Comparison of ENCODE assay signal across 10 cellular contexts in the genomic region with DNA sequence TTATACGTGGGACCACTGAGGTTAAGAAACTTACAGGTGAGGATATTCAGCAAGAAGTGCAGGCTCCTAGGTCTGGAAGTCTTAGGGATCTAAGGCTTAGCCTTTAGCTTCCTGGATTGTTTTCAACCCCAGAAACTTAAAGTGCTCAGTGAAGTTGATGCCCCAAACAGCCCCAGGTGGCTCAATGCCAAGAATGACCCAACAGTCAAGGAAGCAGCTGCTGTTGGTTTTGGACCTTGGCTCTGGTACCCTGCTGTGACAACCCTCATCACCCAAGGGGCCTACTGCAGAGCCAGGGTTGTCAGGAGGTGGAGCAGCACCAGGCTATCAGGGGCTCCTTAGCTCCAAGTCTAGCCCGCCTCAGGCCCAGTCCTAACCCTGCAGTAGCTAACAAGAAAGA. TPM values are rescaled to one million over a fixed set of nuclear protein-coding genes. Genes with fewer than 3 reads are reported as not detected.
DNase-seq lines count a peak whose midpoint lies in the region; ATAC-seq, FAIRE-seq and TF ChIP-seq lines count a peak whose summit lies in the region.
"Had no signal": no experiment of that assay in that cellular context is flagged by ENCODE, and none has a peak within 500 bp of the region (broad histone marks: within the 10 kb centered on the region; RNA-seq: fewer than 3 reads in every experiment).

No MANE protein-coding gene starts in this region.

- no peak for DNase-seq in CD14-positive monocyte (ENCODE audit: low spot score)
- DNase-seq in K562 (ENCODE audit: extremely low read depth in 1 of 4, low spot score in 3 of 4): no peak
- DNase-seq in hypothalamus (lab: John Stamatoyannopoulos, UW): no peak
- no peak for DNase-seq in SIG-M5 (lab: John Stamatoyannopoulos, UW)
- no peak for DNase-seq in T1000 (lab: John Stamatoyannopoulos, UW)
- DNase-seq in endothelial cell (ENCODE audit: low spot score): no peak
- DNase-seq: Calu3, retina had no signal

- H3K4me1 ChIP-seq in K562 (replicated peaks in 1 of 2; ENCODE audit: control insufficient read depth in 2 of 2, insufficient read depth in 2 of 2, low read length in 2 of 2): peaks cover 4 to 21% of the 10 kb centered on the region in 2 experiments; a peak in 3 of 5 replicates

- H3K36me3 Mint-ChIP-seq in CD14-positive monocyte (peaks cover 53 to 70% of the 10 kb centered on the region in 2 donors), endothelial cell (ENCODE audit: low read depth, unreplicated experiment) (no peaks in the 10 kb centered on the region)

- peaks cover 55% of the 10 kb centered on the region for H3K4me1 Mint-ChIP-seq in CD14-positive monocyte
- H3K4me1 Mint-ChIP-seq in endothelial cell (ENCODE audit: unreplicated experiment): peaks cover 6% of the 10 kb centered on the region

- H3K9me3 Mint-ChIP-seq in CD14-positive monocyte (peaks cover 0 to 2% (median 0%) of the 10 kb centered on the region in 7 donors), endothelial cell (ENCODE audit: unreplicated experiment) (no peaks in the 10 kb centered on the region)

- no peaks in the 10 kb centered on the region for H4K20me1 ChIP-seq in K562 (replicated peaks; ENCODE audit: control insufficient read depth, insufficient read depth, low read length)

- H3K4me3 ChIP-seq in K562: no peak overlapping the region

- H3K27ac Mint-ChIP-seq in CD14-positive monocyte (peak overlapping the region; percentile 30 to 87 (median 82)), endothelial cell (ENCODE audit: unreplicated experiment) (no peak overlapping the region)

- POLR2A ChIA-PET in K562 (lab: Yijun Ruan, JAX): interaction anchor here (0.7 kb wide), 1 partner anchor 162 kb away, joined by 4 read pairs; a partner anchor contains a TSS

- no peaks in the 10 kb centered on the region for H3K9me3 ChIP-seq in K562 (replicated peaks; ENCODE audit: control insufficient read depth, insufficient read depth, low read depth, low read length)

- TF ChIP-seq CTCF in CD14-positive monocyte (IDR thresholded peaks at IDR 0.05): no peak
- no peak for TF ChIP-seq CTCF in K562 (IDR thresholded peaks at IDR 0.05 in 2 of 3, conservative IDR thresholded peaks at IDR 0.05 in 1 of 3; ENCODE audit: insufficient read depth in 2 of 3, low read depth in 1 of 3, low read length in 3 of 3)
- TF ChIP-seq CTCF in endothelial cell (IDR thresholded peaks at IDR 0.05; ENCODE audit: unreplicated experiment): no peak

- no peak for TF ChIP-seq EP300 in K562 (IDR thresholded peaks at IDR 0.05; ENCODE audit: low read length)

- peak overlapping the region; percentile 91 for H2AFZ ChIP-seq in K562 (ENCODE audit: low read depth, low read length)

- ATAC-seq in GM19438 (IDR thresholded peaks at IDR 0.05; ENCODE audit: low read depth, unreplicated experiment) (peak; percentile 16), HG03196 (IDR thresholded peaks at IDR 0.05; ENCODE audit: unreplicated experiment) (peak; percentile 5), K562 (no peak)

- WGBS in K562 (ENCODE audit: insufficient coverage, low coverage, missing lambda C conversion rate): 61% methylated on average over 2 of the region's 2 CpGs

- H3K9ac ChIP-seq in K562 (ENCODE audit: insufficient read depth in 1 of 2, low read depth in 2 of 2, low read length in 2 of 2): no peak overlapping the region; a peak in 1 of 4 replicates

- TF ChIP-seq POLR2A in K562 (conservative IDR thresholded peaks at IDR 0.05): no peak

- intact Hi-C loops in CD14-positive monocyte (cut with micrococcal nuclease) (no loop called here), K562 (cut with micrococcal nuclease) (no loop called here)

- H3K36me3 ChIP-seq in K562 (ENCODE audit: control insufficient read depth, insufficient read depth, low read length): no peaks in the 10 kb centered on the region

- no peaks in the 10 kb centered on the region for H3K27me3 ChIP-seq in K562 (ENCODE audit: control insufficient read depth in 2 of 2, insufficient read depth in 2 of 2, low read length in 2 of 2)

- H3K4me3 Mint-ChIP-seq in CD14-positive monocyte (no peak overlapping the region), endothelial cell (ENCODE audit: unreplicated experiment) (no peak overlapping the region)

- H3K4me2 ChIP-seq in K562 (ENCODE audit: insufficient read depth, low read length): no peak overlapping the region

- H3K9me1 ChIP-seq in K562 (ENCODE audit: control insufficient read depth, insufficient read depth, low read length): no peaks in the 10 kb centered on the region

- no peak for FAIRE-seq in K562 (lab: Jason Lieb, UNC)

- BruUV-seq in K562 (replicated peaks; lab: Mats Ljungman, UMichigan): no TSS peak

- in situ Hi-C loops in K562 (cut with MboI): no loop called here

- H3K27ac ChIP-seq in K562 (ENCODE audit: extremely low read depth, low read depth, low read length): no peak overlapping the region

- peaks cover 0 to 7% (median 3%) of the 10 kb centered on the region in 3 donors for H3K27me3 Mint-ChIP-seq in CD14-positive monocyte (ENCODE audit: low read depth in 3 of 3)
- H3K27me3 Mint-ChIP-seq in endothelial cell (ENCODE audit: unreplicated experiment): peaks cover 12% of the 10 kb centered on the region

- H3K79me2 ChIP-seq in K562 (ENCODE audit: control insufficient read depth, insufficient read depth, low read length): no peaks in the 10 kb centered on the region

- CTCF ChIA-PET in K562 (lab: Yijun Ruan, JAX; ENCODE audit: low intra/inter-chr PET ratio): no interaction called here

- TF ChIP-seq RAD21 in K562 (CRISPR knock-in tag; conservative IDR thresholded peaks at IDR 0.05 in 1 of 2, IDR thresholded peaks at IDR 0.05 in 1 of 2): no peak

TF ChIP-seq in K562, 482 proteins besides CTCF, POLR2A, EP300 and RAD21:
- peak; percentile 83 for TF ChIP-seq NFIC (IDR thresholded peaks at IDR 0.05)
- TF ChIP-seq BDP1 (IDR thresholded peaks at IDR 0.05; ENCODE audit: insufficient read depth, insufficient read length): no peak
- TF ChIP-seq U2AF1 (optimal IDR thresholded peaks at IDR 0.05; ENCODE audit: low read depth, low read length): no peak
- TF ChIP-seq ATF7 (IDR thresholded peaks at IDR 0.05): no peak
- no peak for TF ChIP-seq ZNF12 (CRISPR knock-in tag; IDR thresholded peaks at IDR 0.05)

RNA-seq across cellular contexts. Expression of a gene that starts 36.8 kb away (rescaled TPM):
- polyA plus RNA-seq in CD14-positive monocyte (10 to 100 TPM in 1 of 2 donors, 1 to 10 TPM in 1; 6.0 to 12.8 TPM), K562 (2011; rRNA removed) (1.1 and 2.4 TPM in 2 replicates), K562 (2014; fragmentation: Illumina TruSeq; extraction: Trizol) (4.0 and 4.3 TPM in 2 replicates), K562 (2014; fragmentation: Nextera tagmentation; extraction: Ambion mirVana) (under 1 TPM; 0.61 to 0.62 TPM), K562 (2014; rRNA removed) (1.8 and 2.0 TPM in 2 replicates)
- 2.1 and 5.2 TPM in 2 replicates for total RNA-seq in K562 (2011; cell fraction: chromatin; rRNA removed; ENCODE audit: low replicate concordance)
- 2.1 and 3.3 TPM in 2 replicates for total RNA-seq in K562 (2011; cell fraction: nucleolus; rRNA removed)
- 2.3 and 2.4 TPM in 2 replicates for total RNA-seq in K562 (2011; cell fraction: nucleoplasm; rRNA removed)
- total RNA-seq in K562 (2014; rRNA removed) (2.2 and 2.7 TPM in 2 replicates), K562 (2014; rRNA removed; fragmentation: Illumina TruSeq; extraction: Trizol) (1.8 and 1.9 TPM in 2 replicates), K562 (2015; rRNA removed; fragmentation: Illumina TruSeq; extraction: Trizol) (1.2 TPM in 2 replicates), K562 (2021) (4.2 and 4.8 TPM in 2 replicates), endothelial cell (ENCODE audit: unreplicated experiment) (2.3 TPM)
- polyA plus RNA-seq in K562 (2011; cell fraction: cytosol; rRNA removed): 0.78 and 3.6 TPM in 2 replicates
- polyA plus RNA-seq in K562 (2011; cell fraction: nucleus; rRNA removed): 0.59 and 1.7 TPM in 2 replicates
- polyA plus RNA-seq in K562 (2012): 2.8 and 5.2 TPM in 2 replicates
- polyA minus RNA-seq in K562 (2011; rRNA and poly(A)+ RNA removed): 1.7 and 5.0 TPM in 2 replicates
- 1.5 and 3.2 TPM in 2 replicates for polyA minus RNA-seq in K562 (2011; cell fraction: cytosol; rRNA and poly(A)+ RNA removed)
- 1.00 and 2.4 TPM in 2 replicates for polyA minus RNA-seq in K562 (2011; cell fraction: nucleus; rRNA and poly(A)+ RNA removed)

RNA-seq across cellular contexts. Expression of a gene that starts 48.3 kb away (rescaled TPM):
- polyA plus RNA-seq in CD14-positive monocyte (1 to 10 TPM; 5.9 to 8.4 TPM), K562 (2011; rRNA removed) (31.1 and 33.7 TPM in 2 replicates), K562 (2014; fragmentation: Illumina TruSeq; extraction: Trizol) (71.9 and 82.7 TPM in 2 replicates), K562 (2014; fragmentation: Nextera tagmentation; extraction: Ambion mirVana) (1 to 10 TPM; 2.5 to 3.8 TPM), K562 (2014; rRNA removed) (78.0 and 82.7 TPM in 2 replicates)
- total RNA-seq in K562 (2011; cell fraction: chromatin; rRNA removed; ENCODE audit: low replicate concordance): 123 and 300 TPM in 2 replicates
- 143 and 147 TPM in 2 replicates for total RNA-seq in K562 (2011; cell fraction: nucleolus; rRNA removed)
- 123 and 161 TPM in 2 replicates for total RNA-seq in K562 (2011; cell fraction: nucleoplasm; rRNA removed)
- total RNA-seq in K562 (2014; rRNA removed) (38.4 and 57.4 TPM in 2 replicates), K562 (2014; rRNA removed; fragmentation: Illumina TruSeq; extraction: Trizol) (22.2 and 30.2 TPM in 2 replicates), K562 (2015; rRNA removed; fragmentation: Illumina TruSeq; extraction: Trizol) (26.7 and 28.2 TPM in 2 replicates), K562 (2021) (119 and 129 TPM in 2 replicates), endothelial cell (ENCODE audit: unreplicated experiment) (387 TPM)
- polyA plus RNA-seq in K562 (2011; cell fraction: cytosol; rRNA removed): 20.6 and 43.9 TPM in 2 replicates
- polyA plus RNA-seq in K562 (2011; cell fraction: nucleus; rRNA removed): 215 and 430 TPM in 2 replicates
- polyA plus RNA-seq in K562 (2012): 67.8 and 112 TPM in 2 replicates
- 8.5 and 12.0 TPM in 2 replicates for polyA minus RNA-seq in K562 (2011; rRNA and poly(A)+ RNA removed)
- 28.2 and 32.6 TPM in 2 replicates for polyA minus RNA-seq in K562 (2011; cell fraction: cytosol; rRNA and poly(A)+ RNA removed)
- 41.2 and 50.1 TPM in 2 replicates for polyA minus RNA-seq in K562 (2011; cell fraction: nucleus; rRNA and poly(A)+ RNA removed)
